ENCODE assay signal across 1 cellular context in the genomic region with DNA sequence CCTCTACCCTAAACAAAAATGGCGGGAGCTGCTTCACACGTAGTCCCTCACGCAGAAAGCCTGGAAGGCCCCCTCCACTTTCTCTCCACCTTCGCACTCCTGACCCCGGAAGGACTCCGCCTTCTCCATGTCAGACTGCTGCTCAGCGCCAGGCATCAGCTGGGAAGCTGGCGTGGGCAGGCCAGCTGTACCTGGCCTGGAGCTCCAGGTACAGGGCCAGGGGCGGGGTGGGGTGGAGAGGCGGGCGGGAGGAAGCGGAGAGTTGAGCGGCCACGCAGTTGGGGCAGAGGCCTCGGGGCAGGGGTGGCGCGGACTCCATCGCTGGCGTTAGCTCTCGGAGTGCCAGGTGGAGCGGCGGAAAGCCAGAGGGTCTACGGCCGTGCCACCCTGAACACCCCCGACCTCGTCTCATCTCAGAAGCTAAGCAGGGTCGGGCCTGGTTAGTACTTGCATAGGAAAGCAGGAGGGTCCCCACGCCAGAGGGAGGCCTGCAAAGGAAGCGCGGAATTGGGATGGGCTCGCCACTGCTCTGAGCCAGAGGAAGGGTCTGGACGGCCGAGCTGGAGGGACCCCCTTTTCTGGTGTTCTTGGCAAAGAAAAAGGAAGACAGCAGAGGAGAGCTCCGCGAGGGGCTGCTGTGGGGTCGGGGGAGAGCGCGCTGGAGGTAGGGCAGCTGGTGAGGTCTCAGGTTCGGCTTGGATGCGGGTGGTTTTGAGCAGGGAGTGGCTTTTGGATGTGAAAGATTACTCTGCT.
TF ChIP-seq lines count a peak whose summit lies in the region.

A gene with protein sequence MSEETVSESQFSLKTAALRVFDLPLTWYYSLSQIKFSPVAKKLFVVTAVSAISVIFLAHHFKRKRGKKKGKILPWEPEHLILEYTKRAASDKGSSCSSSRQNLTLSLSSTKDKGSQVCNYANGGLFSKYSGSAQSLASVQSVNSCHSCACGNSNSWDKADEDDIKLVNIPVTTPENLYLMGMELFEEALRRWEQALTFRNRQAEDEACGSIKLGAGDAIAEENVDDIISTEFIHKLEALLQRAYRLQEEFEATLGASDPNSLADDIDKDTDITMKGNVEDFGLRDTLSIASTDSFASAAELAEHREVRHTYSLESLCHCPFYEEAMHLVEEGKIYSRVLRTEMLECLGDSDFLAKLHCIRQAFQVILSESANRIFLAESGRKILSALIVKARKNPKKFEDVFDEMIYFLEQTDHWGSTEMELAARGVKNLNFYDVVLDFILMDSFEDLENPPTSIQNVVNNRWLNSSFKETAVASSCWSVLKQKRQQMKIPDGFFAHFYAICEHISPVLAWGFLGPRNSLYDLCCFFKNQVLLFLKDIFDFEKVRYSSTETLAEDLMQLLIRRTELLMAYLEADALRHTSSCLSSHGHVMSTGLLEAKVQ (plus strand): TSS at position 121 of the 753 bp plus-strand sequence. CDS start 3,604 bp downstream, outside the sequence.

TF ChIP-seq in HEK293, 187 proteins besides CTCF, POLR2A, EP300 and RAD21 (continued from another document and continues in another):
- TF ChIP-seq, protein P1, sequence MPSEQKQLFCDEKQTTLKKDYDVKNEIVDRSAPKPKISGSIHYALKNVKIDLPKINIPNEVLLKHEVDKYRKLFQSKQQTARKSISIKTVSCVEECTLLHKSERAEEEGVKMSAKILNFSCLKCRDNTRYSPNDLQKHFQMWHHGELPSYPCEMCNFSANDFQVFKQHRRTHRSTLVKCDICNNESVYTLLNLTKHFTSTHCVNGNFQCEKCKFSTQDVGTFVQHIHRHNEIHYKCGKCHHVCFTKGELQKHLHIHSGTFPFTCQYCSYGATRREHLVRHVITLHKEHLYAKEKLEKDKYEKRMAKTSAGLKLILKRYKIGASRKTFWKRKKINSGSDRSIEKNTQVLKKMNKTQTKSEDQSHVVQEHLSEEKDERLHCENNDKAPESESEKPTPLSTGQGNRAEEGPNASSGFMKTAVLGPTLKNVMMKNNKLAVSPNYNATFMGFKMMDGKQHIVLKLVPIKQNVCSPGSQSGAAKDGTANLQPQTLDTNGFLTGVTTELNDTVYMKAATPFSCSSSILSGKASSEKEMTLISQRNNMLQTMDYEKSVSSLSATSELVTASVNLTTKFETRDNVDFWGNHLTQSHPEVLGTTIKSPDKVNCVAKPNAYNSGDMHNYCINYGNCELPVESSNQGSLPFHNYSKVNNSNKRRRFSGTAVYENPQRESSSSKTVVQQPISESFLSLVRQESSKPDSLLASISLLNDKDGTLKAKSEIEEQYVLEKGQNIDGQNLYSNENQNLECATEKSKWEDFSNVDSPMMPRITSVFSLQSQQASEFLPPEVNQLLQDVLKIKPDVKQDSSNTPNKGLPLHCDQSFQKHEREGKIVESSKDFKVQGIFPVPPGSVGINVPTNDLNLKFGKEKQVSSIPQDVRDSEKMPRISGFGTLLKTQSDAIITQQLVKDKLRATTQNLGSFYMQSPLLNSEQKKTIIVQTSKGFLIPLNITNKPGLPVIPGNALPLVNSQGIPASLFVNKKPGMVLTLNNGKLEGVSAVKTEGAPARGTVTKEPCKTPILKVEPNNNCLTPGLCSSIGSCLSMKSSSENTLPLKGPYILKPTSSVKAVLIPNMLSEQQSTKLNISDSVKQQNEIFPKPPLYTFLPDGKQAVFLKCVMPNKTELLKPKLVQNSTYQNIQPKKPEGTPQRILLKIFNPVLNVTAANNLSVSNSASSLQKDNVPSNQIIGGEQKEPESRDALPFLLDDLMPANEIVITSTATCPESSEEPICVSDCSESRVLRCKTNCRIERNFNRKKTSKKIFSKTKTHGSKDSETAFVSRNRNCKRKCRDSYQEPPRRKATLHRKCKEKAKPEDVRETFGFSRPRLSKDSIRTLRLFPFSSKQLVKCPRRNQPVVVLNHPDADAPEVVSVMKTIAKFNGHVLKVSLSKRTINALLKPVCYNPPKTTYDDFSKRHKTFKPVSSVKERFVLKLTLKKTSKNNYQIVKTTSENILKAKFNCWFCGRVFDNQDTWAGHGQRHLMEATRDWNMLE (tag by site-specific recombination; conservative IDR thresholded peaks at IDR 0.05; ENCODE audit: low read depth): peak; percentile 97
- TF ChIP-seq ZBTB17 (tag by site-specific recombination; IDR thresholded peaks at IDR 0.05): peak; percentile 92
- TF ChIP-seq, protein P2, sequence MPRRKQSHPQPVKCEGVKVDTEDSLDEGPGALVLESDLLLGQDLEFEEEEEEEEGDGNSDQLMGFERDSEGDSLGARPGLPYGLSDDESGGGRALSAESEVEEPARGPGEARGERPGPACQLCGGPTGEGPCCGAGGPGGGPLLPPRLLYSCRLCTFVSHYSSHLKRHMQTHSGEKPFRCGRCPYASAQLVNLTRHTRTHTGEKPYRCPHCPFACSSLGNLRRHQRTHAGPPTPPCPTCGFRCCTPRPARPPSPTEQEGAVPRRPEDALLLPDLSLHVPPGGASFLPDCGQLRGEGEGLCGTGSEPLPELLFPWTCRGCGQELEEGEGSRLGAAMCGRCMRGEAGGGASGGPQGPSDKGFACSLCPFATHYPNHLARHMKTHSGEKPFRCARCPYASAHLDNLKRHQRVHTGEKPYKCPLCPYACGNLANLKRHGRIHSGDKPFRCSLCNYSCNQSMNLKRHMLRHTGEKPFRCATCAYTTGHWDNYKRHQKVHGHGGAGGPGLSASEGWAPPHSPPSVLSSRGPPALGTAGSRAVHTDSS (tag by site-specific recombination; IDR thresholded peaks at IDR 0.05): no peak
- peak; percentile 62 for TF ChIP-seq SP7 (tag by site-specific recombination; IDR thresholded peaks at IDR 0.05)
- TF ChIP-seq KLF16 (tag by site-specific recombination; IDR thresholded peaks at IDR 0.05): peak; percentile 72; the same call in 1 of the 2 replicates
- TF ChIP-seq, protein P3, sequence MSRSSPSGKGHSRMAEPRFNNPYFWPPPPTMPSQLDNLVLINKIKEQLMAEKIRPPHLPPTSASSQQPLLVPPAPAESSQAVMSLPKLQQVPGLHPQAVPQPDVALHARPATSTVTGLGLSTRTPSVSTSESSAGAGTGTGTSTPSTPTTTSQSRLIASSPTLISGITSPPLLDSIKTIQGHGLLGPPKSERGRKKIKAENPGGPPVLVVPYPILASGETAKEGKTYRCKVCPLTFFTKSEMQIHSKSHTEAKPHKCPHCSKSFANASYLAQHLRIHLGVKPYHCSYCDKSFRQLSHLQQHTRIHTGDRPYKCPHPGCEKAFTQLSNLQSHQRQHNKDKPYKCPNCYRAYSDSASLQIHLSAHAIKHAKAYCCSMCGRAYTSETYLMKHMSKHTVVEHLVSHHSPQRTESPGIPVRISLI (tag by site-specific recombination; IDR thresholded peaks at IDR 0.05): peak; percentile 10; the same call in 1 of the 2 replicates
- TF ChIP-seq, protein P4, sequence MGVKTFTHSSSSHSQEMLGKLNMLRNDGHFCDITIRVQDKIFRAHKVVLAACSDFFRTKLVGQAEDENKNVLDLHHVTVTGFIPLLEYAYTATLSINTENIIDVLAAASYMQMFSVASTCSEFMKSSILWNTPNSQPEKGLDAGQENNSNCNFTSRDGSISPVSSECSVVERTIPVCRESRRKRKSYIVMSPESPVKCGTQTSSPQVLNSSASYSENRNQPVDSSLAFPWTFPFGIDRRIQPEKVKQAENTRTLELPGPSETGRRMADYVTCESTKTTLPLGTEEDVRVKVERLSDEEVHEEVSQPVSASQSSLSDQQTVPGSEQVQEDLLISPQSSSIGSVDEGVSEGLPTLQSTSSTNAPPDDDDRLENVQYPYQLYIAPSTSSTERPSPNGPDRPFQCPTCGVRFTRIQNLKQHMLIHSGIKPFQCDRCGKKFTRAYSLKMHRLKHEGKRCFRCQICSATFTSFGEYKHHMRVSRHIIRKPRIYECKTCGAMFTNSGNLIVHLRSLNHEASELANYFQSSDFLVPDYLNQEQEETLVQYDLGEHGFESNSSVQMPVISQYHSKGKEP (tag by site-specific recombination; IDR thresholded peaks at IDR 0.05): peak; percentile 48; the same call in 1 of the 2 replicates
- no peak for TF ChIP-seq ZNF19 (tag by site-specific recombination; IDR thresholded peaks at IDR 0.05; ENCODE audit: low read depth)
- TF ChIP-seq ZNF555 (tag by site-specific recombination; conservative IDR thresholded peaks at IDR 0.05): no peak
- TF ChIP-seq, protein P5, sequence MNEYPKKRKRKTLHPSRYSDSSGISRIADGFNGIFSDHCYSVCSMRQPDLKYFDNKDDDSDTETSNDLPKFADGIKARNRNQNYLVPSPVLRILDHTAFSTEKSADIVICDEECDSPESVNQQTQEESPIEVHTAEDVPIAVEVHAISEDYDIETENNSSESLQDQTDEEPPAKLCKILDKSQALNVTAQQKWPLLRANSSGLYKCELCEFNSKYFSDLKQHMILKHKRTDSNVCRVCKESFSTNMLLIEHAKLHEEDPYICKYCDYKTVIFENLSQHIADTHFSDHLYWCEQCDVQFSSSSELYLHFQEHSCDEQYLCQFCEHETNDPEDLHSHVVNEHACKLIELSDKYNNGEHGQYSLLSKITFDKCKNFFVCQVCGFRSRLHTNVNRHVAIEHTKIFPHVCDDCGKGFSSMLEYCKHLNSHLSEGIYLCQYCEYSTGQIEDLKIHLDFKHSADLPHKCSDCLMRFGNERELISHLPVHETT (tag by site-specific recombination; IDR thresholded peaks at IDR 0.05): 0 out of 2 replicates have a peak, but pooled peaks have one; percentile 56
- TF ChIP-seq ZNF10 (tag by site-specific recombination; IDR thresholded peaks at IDR 0.05): 0 out of 2 replicates have a peak, but pooled peaks have one; percentile 36
- TF ChIP-seq, protein P6, sequence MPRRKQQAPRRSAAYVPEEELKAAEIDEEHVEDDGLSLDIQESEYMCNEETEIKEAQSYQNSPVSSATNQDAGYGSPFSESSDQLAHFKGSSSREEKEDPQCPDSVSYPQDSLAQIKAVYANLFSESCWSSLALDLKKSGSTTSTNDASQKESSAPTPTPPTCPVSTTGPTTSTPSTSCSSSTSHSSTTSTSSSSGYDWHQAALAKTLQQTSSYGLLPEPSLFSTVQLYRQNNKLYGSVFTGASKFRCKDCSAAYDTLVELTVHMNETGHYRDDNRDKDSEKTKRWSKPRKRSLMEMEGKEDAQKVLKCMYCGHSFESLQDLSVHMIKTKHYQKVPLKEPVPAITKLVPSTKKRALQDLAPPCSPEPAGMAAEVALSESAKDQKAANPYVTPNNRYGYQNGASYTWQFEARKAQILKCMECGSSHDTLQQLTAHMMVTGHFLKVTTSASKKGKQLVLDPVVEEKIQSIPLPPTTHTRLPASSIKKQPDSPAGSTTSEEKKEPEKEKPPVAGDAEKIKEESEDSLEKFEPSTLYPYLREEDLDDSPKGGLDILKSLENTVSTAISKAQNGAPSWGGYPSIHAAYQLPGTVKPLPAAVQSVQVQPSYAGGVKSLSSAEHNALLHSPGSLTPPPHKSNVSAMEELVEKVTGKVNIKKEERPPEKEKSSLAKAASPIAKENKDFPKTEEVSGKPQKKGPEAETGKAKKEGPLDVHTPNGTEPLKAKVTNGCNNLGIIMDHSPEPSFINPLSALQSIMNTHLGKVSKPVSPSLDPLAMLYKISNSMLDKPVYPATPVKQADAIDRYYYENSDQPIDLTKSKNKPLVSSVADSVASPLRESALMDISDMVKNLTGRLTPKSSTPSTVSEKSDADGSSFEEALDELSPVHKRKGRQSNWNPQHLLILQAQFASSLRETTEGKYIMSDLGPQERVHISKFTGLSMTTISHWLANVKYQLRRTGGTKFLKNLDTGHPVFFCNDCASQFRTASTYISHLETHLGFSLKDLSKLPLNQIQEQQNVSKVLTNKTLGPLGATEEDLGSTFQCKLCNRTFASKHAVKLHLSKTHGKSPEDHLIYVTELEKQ (tag by site-specific recombination; IDR thresholded peaks at IDR 0.05; ENCODE audit: borderline replicate concordance): no peak
- no peak for TF ChIP-seq BCL11A (tag by site-specific recombination; IDR thresholded peaks at IDR 0.05; ENCODE audit: low read depth)
- no peak for TF ChIP-seq ZNF423 (tag by site-specific recombination; IDR thresholded peaks at IDR 0.05)
- TF ChIP-seq, protein P7, sequence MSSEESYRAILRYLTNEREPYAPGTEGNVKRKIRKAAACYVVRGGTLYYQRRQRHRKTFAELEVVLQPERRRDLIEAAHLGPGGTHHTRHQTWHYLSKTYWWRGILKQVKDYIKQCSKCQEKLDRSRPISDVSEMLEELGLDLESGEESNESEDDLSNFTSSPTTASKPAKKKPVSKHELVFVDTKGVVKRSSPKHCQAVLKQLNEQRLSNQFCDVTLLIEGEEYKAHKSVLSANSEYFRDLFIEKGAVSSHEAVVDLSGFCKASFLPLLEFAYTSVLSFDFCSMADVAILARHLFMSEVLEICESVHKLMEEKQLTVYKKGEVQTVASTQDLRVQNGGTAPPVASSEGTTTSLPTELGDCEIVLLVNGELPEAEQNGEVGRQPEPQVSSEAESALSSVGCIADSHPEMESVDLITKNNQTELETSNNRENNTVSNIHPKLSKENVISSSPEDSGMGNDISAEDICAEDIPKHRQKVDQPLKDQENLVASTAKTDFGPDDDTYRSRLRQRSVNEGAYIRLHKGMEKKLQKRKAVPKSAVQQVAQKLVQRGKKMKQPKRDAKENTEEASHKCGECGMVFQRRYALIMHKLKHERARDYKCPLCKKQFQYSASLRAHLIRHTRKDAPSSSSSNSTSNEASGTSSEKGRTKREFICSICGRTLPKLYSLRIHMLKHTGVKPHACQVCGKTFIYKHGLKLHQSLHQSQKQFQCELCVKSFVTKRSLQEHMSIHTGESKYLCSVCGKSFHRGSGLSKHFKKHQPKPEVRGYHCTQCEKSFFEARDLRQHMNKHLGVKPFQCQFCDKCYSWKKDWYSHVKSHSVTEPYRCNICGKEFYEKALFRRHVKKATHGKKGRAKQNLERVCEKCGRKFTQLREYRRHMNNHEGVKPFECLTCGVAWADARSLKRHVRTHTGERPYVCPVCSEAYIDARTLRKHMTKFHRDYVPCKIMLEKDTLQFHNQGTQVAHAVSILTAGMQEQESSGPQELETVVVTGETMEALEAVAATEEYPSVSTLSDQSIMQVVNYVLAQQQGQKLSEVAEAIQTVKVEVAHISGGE (tag by site-specific recombination; conservative IDR thresholded peaks at IDR 0.05; ENCODE audit: low read depth): peak; percentile 91
- TF ChIP-seq, protein P8, sequence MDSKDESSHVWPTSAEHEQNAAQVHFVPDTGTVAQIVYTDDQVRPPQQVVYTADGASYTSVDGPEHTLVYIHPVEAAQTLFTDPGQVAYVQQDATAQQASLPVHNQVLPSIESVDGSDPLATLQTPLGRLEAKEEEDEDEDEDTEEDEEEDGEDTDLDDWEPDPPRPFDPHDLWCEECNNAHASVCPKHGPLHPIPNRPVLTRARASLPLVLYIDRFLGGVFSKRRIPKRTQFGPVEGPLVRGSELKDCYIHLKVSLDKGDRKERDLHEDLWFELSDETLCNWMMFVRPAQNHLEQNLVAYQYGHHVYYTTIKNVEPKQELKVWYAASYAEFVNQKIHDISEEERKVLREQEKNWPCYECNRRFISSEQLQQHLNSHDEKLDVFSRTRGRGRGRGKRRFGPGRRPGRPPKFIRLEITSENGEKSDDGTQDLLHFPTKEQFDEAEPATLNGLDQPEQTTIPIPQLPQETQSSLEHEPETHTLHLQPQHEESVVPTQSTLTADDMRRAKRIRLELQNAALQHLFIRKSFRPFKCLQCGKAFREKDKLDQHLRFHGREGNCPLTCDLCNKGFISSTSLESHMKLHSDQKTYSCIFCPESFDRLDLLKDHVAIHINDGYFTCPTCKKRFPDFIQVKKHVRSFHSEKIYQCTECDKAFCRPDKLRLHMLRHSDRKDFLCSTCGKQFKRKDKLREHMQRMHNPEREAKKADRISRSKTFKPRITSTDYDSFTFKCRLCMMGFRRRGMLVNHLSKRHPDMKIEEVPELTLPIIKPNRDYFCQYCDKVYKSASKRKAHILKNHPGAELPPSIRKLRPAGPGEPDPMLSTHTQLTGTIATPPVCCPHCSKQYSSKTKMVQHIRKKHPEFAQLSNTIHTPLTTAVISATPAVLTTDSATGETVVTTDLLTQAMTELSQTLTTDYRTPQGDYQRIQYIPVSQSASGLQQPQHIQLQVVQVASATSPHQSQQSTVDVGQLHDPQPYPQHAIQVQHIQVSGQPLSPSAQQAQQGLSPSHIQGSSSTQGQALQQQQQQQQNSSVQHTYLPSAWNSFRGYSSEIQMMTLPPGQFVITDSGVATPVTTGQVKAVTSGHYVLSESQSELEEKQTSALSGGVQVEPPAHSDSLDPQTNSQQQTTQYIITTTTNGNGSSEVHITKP (tag by site-specific recombination; IDR thresholded peaks at IDR 0.05): peak; percentile 64
- TF ChIP-seq KLF7 (tag by site-specific recombination; IDR thresholded peaks at IDR 0.05; ENCODE audit: borderline replicate concordance): no peak
